ENCODE assay signal across 10 cellular contexts in genomic region chr17:38456031-38456815, GRCh38. TPM values are rescaled to one million over a fixed set of nuclear protein-coding genes. Genes with fewer than 3 reads are reported as not detected.
DNase-seq lines count a peak whose midpoint lies in the region; TF ChIP-seq lines count a peak whose summit lies in the region.
"Had no signal": no experiment of that assay in that cellular context is flagged by ENCODE, and none has a peak within 500 bp of the region (broad histone marks: within the 10 kb centered on the region; RNA-seq: fewer than 3 reads in every experiment).

No MANE protein-coding gene starts in this region.

- CTCF ChIA-PET in OCI-LY7 (lab: Charles Lee; ENCODE audit: unreplicated experiment): no interaction called here

- BruUV-seq in OCI-LY7 (replicated peaks; lab: Mats Ljungman, UMichigan): no TSS peak

- H3K4me2 ChIP-seq in OCI-LY7 (ENCODE audit: low read length): no peak overlapping the region

- H3K4me1 ChIP-seq in OCI-LY7 (ENCODE audit: insufficient read depth, low read length, poor library complexity, severe bottlenecking) (peaks cover 10% of the 10 kb centered on the region), esophagus squamous epithelium (peaks cover 46 to 80% (median 49%) of the 10 kb centered on the region in 3 donors)

- H3K4me3 ChIP-seq in OCI-LY7 (ENCODE audit: low read depth, low read length, poor library complexity, severe bottlenecking): no peak overlapping the region
- H3K4me3 ChIP-seq in esophagus squamous epithelium: peak overlapping the region in 2 of 4 donors; percentile 63 to 73
- H3K4me3 ChIP-seq in skeletal muscle cell (ENCODE audit: low read depth, low read length): peak overlapping the region; percentile 60
- H3K4me3 ChIP-seq: transverse colon had no signal

- DNase-seq in GM13977 (ENCODE audit: low spot score) (no peak), OCI-LY7 (ENCODE audit: low spot score) (no peak), esophagus squamous epithelium (lab: John Stamatoyannopoulos, UW) (no peak), skeletal muscle cell (ENCODE audit: low read depth) (no peak), activated T-cell treated with anti-CD3 and anti-CD28 coated beads for 4 hours (no peak), DMS79 treated with DMSO at 0.1 percent for 48 hours (lab: John Stamatoyannopoulos, UW) (no peak)
- no peak for DNase-seq in stimulated activated CD4-positive, alpha-beta T cell treated with anti-CD3 and anti-CD28 coated beads, Interleukin-2, amount 100 ng/mL, for 48 hours
- DNase-seq in stimulated activated CD4-positive, alpha-beta T cell treated with anti-CD3 and anti-CD28 coated beads, Interleukin-1b, Interleukin-23, amount 100 ng/mL, for 48 hours: no peak
- DNase-seq: NCI-H774, transverse colon had no signal

- no peaks in the 10 kb centered on the region for H4K20me1 ChIP-seq in OCI-LY7 (ENCODE audit: insufficient read depth, low read length)

- no peaks in the 10 kb centered on the region for H3K9me2 ChIP-seq in OCI-LY7 (ENCODE audit: insufficient read depth, low read length)

- peaks cover 0 to 3% (median 0%) of the 10 kb centered on the region in 4 donors for H3K27me3 ChIP-seq in esophagus squamous epithelium

- TF ChIP-seq POLR2A in esophagus squamous epithelium (IDR thresholded peaks at IDR 0.05): no peak

- no peak overlapping the region for H3K27ac ChIP-seq in OCI-LY7 (ENCODE audit: low read depth, low read length, poor library complexity, severe bottlenecking)
- peak overlapping the region; percentile 87 to 94 (median 92) for H3K27ac ChIP-seq in esophagus squamous epithelium

- TF ChIP-seq CTCF in GM13977 (IDR thresholded peaks at IDR 0.05; ENCODE audit: extremely low read depth, insufficient read depth, missing control alignments) (peak; percentile 12), OCI-LY7 (conservative IDR thresholded peaks at IDR 0.05; ENCODE audit: low read length) (peak; percentile 35; the same call in 1 of the 2 replicates), esophagus squamous epithelium (IDR thresholded peaks at IDR 0.05) (no peak)

- H3K9me3 ChIP-seq in OCI-LY7 (ENCODE audit: low read length): no peaks in the 10 kb centered on the region
- H3K9me3 ChIP-seq in esophagus squamous epithelium: no peaks in the 10 kb centered on the region
- H3K9me3 ChIP-seq: transverse colon had no signal

- H3K36me3 ChIP-seq in OCI-LY7 (ENCODE audit: insufficient read depth, low read length) (no peaks in the 10 kb centered on the region), esophagus squamous epithelium (peaks cover 13 to 43% (median 23%) of the 10 kb centered on the region in 3 donors)
- H3K36me3 ChIP-seq: transverse colon had no signal

- no peaks in the 10 kb centered on the region for H3K79me2 ChIP-seq in OCI-LY7 (ENCODE audit: insufficient read depth, low read depth, low read length)

- in situ Hi-C loops in GM13977 (cut with MboI; ENCODE audit: low pct_unique_long_range_greater_than_20kb, low sequenced_read_pairs, unreplicated experiment): no loop called here

- intact Hi-C loops in OCI-LY7 (cut with micrococcal nuclease; ENCODE audit: unreplicated experiment) (no loop called here), esophagus squamous epithelium (cut with DNase I) (no loop called here)

- H2AFZ ChIP-seq in OCI-LY7 (ENCODE audit: low read length): no peak overlapping the region

- POLR2A ChIA-PET in OCI-LY7 (lab: Charles Lee): no interaction called here

- 40 to 71% methylated on average over 5 to 7 of the region's 9 CpGs for WGBS in esophagus squamous epithelium, 2 donors

RNA-seq across cellular contexts. Expression of gene ARHGAP23, which starts 28.0 kb away (rescaled TPM):
- 18.6 and 25.4 TPM in 2 replicates for total RNA-seq in OCI-LY7 (2014; rRNA removed; shearing (Covaris generic))
- total RNA-seq in OCI-LY7 (2022) (14.6 and 16.3 TPM in 2 replicates), esophagus squamous epithelium (100 to 1,000 TPM in 2 of 4 donors, 10 to 100 TPM in 2; 75.3 to 180 (median 102) TPM)

Comparison
In these comparisons a context has a peak if more than half of its experiments do, and no peak if none do; other contexts are left out.
1. CTCF ChIP-seq: peak in GM13977 (single experiment) and OCI-LY7 (single experiment); none in esophagus squamous epithelium (0 of 6).